In the genomic region with DNA sequence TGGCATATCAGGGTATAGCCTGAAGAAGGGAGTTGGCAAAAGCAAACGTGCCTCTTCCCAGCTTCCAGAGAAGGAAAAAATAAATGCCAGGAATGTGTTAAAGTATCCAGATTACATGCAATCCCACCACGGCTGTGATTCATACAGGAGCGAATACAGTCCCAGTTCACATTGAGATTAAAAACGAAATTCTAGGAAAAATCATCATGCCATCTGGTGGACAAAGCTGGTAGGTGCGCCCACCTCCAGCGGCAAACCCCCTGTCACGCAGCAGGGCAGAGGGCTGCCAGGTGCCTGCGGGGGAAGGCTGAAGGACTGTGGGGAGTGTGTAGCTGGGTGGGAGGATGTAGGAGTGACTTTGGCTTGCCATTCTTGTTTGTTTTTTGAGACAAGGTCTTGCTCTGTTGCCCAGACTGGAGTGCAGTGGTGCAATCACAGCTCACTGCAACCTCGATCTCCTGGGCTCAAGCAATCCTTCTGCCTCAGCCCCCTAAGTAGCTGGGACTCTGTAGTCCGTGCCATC, we compare ENCODE assay signal across 1 cellular context.
TF ChIP-seq lines count a peak whose summit lies in the region.

No MANE protein-coding gene starts in this region.

TF ChIP-seq in K562, 482 proteins besides CTCF, POLR2A, EP300 and RAD21 (continued from another document):
- TF ChIP-seq RB1 (IDR thresholded peaks at IDR 0.05; ENCODE audit: low read depth) (no peak), RCOR1 (IDR thresholded peaks at IDR 0.05; ENCODE audit: borderline replicate concordance in 1 of 2, low read depth in 2 of 2, low read length in 2 of 2) (0 out of 4 replicates have a peak, but pooled peaks of 1 of the 2 experiments have one; percentile 44), EP400 (IDR thresholded peaks at IDR 0.05) (no peak), COPS2 (conservative IDR thresholded peaks at IDR 0.05) (no peak), NCOA2 (IDR thresholded peaks at IDR 0.05; ENCODE audit: partially characterized antibody in 2 of 2) (no peak), CEBPG (CRISPR knock-in tag; IDR thresholded peaks at IDR 0.05) (no peak), CEBPG (tag; conservative IDR thresholded peaks at IDR 0.05 in 1 of 2, IDR thresholded peaks at IDR 0.05 in 1 of 2) (0 out of 4 replicates have a peak, but pooled peaks of 1 of the 2 experiments have one; percentile 45), ZBTB7A (IDR thresholded peaks at IDR 0.05; ENCODE audit: borderline replicate concordance, control insufficient read depth, low read depth, low read length) (peak; percentile 78), BCL6 (CRISPR knock-in tag; IDR thresholded peaks at IDR 0.05) (no peak), FOXK2 (conservative IDR thresholded peaks at IDR 0.05 in 1 of 2, IDR thresholded peaks at IDR 0.05 in 1 of 2; ENCODE audit: low read depth in 2 of 2) (no peak), PTBP1 (IDR thresholded peaks at IDR 0.05; ENCODE audit: low read depth, low read length) (no peak), ZNF785 (CRISPR knock-in tag; IDR thresholded peaks at IDR 0.05) (no peak), ZNF165 (CRISPR knock-in tag; IDR thresholded peaks at IDR 0.05; ENCODE audit: borderline replicate concordance) (no peak), ZNF764 (CRISPR knock-in tag; IDR thresholded peaks at IDR 0.05; ENCODE audit: low read depth) (peak; percentile 43; the same call in 1 of the 2 replicates), KLF16 (IDR thresholded peaks at IDR 0.05) (peak; percentile 21; the same call in 1 of the 2 replicates), SMC3 (conservative IDR thresholded peaks at IDR 0.05; ENCODE audit: insufficient read depth, low read depth, low read length) (peak; percentile 66; the same call in 1 of the 2 replicates), ZFP30 (CRISPR knock-in tag; IDR thresholded peaks at IDR 0.05; ENCODE audit: borderline replicate concordance) (no peak), KDM2B (CRISPR knock-in tag; IDR thresholded peaks at IDR 0.05) (no peak), KDM1A (IDR thresholded peaks at IDR 0.05) (peak; percentile 58 to 66; a peak in 2 of 4 replicates), RBM39 (optimal IDR thresholded peaks at IDR 0.05; ENCODE audit: low read depth, low read length) (no peak), TAF9B (IDR thresholded peaks at IDR 0.05; ENCODE audit: partially characterized antibody) (no peak), HDAC6 (IDR thresholded peaks at IDR 0.05; ENCODE audit: low read depth, low read length) (no peak), STAT5A (IDR thresholded peaks at IDR 0.05; ENCODE audit: borderline replicate concordance, low read length) (peak; percentile 38; the same call in 1 of the 2 replicates), RAD51 (IDR thresholded peaks at IDR 0.05; ENCODE audit: borderline replicate concordance, low read depth) (no peak), BRCA1 (IDR thresholded peaks at IDR 0.05) (no peak), BRCA1 (CRISPR knock-in tag; IDR thresholded peaks at IDR 0.05) (no peak), CTBP1 (IDR thresholded peaks at IDR 0.05; ENCODE audit: borderline replicate concordance) (0 out of 2 replicates have a peak, but pooled peaks have one; percentile 25), ZNF311 (CRISPR knock-in tag; IDR thresholded peaks at IDR 0.05) (no peak), CBFB (CRISPR knock-in tag; IDR thresholded peaks at IDR 0.05) (no peak), TEAD1 (CRISPR knock-in tag; IDR thresholded peaks at IDR 0.05) (no peak), NRF1 (conservative IDR thresholded peaks at IDR 0.05 in 1 of 2, IDR thresholded peaks at IDR 0.05 in 1 of 2) (peak in 1 of 2 experiments; percentile 38; a peak in 1 of 4 replicates), MAFF (IDR thresholded peaks at IDR 0.05; ENCODE audit: low read length) (no peak), MAZ (CRISPR knock-in tag; conservative IDR thresholded peaks at IDR 0.05 in 1 of 2, IDR thresholded peaks at IDR 0.05 in 1 of 2) (peak in 1 of 2 experiments; percentile 42; a peak in 1 of 4 replicates), MEF2D (tag; conservative IDR thresholded peaks at IDR 0.05; ENCODE audit: low read depth) (no peak), EGR1 (conservative IDR thresholded peaks at IDR 0.05) (peak; percentile 54), HMG20B (CRISPR knock-in tag; IDR thresholded peaks at IDR 0.05) (no peak), ZNF695 (CRISPR knock-in tag; IDR thresholded peaks at IDR 0.05) (no peak), ARID1B (IDR thresholded peaks at IDR 0.05) (no peak), ELF1 (tag; IDR thresholded peaks at IDR 0.05) (no peak), NFRKB (IDR thresholded peaks at IDR 0.05; ENCODE audit: low read depth) (no peak), ZZZ3 (IDR thresholded peaks at IDR 0.05) (no peak), RBFOX2 (IDR thresholded peaks at IDR 0.05; ENCODE audit: low read depth, low read length) (no peak), MTA3 (IDR thresholded peaks at IDR 0.05; ENCODE audit: borderline replicate concordance) (no peak), GABPB1 (CRISPR knock-in tag; IDR thresholded peaks at IDR 0.05) (no peak), KLF10 (CRISPR knock-in tag; IDR thresholded peaks at IDR 0.05) (no peak)
- TF ChIP-seq, protein P1, sequence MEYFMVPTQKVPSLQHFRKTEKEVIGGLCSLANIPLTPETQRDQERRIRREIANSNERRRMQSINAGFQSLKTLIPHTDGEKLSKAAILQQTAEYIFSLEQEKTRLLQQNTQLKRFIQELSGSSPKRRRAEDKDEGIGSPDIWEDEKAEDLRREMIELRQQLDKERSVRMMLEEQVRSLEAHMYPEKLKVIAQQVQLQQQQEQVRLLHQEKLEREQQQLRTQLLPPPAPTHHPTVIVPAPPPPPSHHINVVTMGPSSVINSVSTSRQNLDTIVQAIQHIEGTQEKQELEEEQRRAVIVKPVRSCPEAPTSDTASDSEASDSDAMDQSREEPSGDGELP (CRISPR knock-in tag; IDR thresholded peaks at IDR 0.05; ENCODE audit: borderline replicate concordance), result peak; percentile 41; the same call in 1 of the 2 replicates
- TF ChIP-seq, protein P2, sequence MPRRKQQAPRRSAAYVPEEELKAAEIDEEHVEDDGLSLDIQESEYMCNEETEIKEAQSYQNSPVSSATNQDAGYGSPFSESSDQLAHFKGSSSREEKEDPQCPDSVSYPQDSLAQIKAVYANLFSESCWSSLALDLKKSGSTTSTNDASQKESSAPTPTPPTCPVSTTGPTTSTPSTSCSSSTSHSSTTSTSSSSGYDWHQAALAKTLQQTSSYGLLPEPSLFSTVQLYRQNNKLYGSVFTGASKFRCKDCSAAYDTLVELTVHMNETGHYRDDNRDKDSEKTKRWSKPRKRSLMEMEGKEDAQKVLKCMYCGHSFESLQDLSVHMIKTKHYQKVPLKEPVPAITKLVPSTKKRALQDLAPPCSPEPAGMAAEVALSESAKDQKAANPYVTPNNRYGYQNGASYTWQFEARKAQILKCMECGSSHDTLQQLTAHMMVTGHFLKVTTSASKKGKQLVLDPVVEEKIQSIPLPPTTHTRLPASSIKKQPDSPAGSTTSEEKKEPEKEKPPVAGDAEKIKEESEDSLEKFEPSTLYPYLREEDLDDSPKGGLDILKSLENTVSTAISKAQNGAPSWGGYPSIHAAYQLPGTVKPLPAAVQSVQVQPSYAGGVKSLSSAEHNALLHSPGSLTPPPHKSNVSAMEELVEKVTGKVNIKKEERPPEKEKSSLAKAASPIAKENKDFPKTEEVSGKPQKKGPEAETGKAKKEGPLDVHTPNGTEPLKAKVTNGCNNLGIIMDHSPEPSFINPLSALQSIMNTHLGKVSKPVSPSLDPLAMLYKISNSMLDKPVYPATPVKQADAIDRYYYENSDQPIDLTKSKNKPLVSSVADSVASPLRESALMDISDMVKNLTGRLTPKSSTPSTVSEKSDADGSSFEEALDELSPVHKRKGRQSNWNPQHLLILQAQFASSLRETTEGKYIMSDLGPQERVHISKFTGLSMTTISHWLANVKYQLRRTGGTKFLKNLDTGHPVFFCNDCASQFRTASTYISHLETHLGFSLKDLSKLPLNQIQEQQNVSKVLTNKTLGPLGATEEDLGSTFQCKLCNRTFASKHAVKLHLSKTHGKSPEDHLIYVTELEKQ (CRISPR knock-in tag; IDR thresholded peaks at IDR 0.05), result no peak
- TF ChIP-seq, protein P3, sequence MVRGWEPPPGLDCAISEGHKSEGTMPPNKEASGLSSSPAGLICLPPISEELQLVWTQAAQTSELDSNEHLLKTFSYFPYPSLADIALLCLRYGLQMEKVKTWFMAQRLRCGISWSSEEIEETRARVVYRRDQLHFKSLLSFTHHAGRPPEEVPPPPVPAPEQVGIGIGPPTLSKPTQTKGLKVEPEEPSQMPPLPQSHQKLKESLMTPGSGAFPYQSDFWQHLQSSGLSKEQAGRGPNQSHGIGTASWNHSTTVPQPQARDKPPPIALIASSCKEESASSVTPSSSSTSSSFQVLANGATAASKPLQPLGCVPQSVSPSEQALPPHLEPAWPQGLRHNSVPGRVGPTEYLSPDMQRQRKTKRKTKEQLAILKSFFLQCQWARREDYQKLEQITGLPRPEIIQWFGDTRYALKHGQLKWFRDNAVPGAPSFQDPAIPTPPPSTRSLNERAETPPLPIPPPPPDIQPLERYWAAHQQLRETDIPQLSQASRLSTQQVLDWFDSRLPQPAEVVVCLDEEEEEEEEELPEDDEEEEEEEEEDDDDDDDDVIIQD (CRISPR knock-in tag; IDR thresholded peaks at IDR 0.05), result no peak
- TF ChIP-seq, protein P4, sequence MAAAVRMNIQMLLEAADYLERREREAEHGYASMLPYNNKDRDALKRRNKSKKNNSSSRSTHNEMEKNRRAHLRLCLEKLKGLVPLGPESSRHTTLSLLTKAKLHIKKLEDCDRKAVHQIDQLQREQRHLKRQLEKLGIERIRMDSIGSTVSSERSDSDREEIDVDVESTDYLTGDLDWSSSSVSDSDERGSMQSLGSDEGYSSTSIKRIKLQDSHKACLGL (CRISPR knock-in tag; IDR thresholded peaks at IDR 0.05; ENCODE audit: borderline replicate concordance, poor library complexity, severe bottlenecking), result no peak
- TF ChIP-seq, protein P5, sequence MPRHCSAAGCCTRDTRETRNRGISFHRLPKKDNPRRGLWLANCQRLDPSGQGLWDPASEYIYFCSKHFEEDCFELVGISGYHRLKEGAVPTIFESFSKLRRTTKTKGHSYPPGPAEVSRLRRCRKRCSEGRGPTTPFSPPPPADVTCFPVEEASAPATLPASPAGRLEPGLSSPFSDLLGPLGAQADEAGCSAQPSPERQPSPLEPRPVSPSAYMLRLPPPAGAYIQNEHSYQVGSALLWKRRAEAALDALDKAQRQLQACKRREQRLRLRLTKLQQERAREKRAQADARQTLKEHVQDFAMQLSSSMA (CRISPR knock-in tag; IDR thresholded peaks at IDR 0.05), result no peak
- TF ChIP-seq, protein P6, sequence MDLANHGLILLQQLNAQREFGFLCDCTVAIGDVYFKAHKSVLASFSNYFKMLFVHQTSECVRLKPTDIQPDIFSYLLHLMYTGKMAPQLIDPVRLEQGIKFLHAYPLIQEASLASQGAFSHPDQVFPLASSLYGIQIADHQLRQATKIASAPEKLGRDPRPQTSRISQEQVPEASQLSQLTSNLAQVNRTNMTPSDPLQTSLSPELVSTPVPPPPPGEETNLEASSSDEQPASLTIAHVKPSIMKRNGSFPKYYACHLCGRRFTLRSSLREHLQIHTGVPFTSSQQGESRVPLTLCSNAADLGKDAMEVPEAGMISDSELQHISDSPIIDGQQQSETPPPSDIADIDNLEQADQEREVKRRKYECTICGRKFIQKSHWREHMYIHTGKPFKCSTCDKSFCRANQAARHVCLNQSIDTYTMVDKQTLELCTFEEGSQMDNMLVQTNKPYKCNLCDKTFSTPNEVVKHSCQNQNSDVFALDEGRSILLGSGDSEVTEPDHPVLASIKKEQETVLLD (IDR thresholded peaks at IDR 0.05), result no peak
- TF ChIP-seq, protein P7, sequence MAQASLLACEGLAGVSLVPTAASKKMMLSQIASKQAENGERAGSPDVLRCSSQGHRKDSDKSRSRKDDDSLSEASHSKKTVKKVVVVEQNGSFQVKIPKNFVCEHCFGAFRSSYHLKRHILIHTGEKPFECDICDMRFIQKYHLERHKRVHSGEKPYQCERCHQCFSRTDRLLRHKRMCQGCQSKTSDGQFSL (CRISPR knock-in tag; IDR thresholded peaks at IDR 0.05), result 0 out of 2 replicates have a peak, but pooled peaks have one; percentile 10
- TF ChIP-seq, protein P7 (tag; IDR thresholded peaks at IDR 0.05), result no peak
